18 cellular contexts compared by ENCODE assay signal in the genomic region with DNA sequence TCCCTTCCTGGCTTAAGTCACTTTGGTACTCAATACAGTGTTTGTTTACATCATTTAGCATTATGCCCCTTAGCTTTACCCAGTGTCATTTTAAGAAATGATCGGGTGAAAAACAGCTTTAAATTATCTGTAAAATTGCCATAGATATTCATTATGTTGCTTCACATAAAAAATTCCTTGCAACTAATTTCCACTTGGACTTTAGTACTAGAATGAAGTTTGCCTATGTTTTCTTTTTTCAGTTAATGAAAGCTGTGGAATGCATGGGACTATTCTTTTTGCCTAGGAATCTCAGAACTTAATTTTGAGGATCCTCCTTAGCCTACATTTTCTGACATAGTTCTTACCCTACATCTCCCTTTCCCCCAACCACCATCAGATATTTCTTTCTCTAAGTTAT. TPM values are rescaled to one million over a fixed set of nuclear protein-coding genes. Genes with fewer than 3 reads are reported as not detected.
A peak's percentile ranks its signal among the peaks of the same experiment; 100 is the strongest.
DNase-seq lines count a peak whose midpoint lies in the region; ATAC-seq and TF ChIP-seq lines count a peak whose summit lies in the region.
"Had no signal": no experiment of that assay in that cellular context is flagged by ENCODE, and none has a peak within 500 bp of the region (broad histone marks: within the 10 kb centered on the region; RNA-seq: fewer than 3 reads in every experiment).

No MANE protein-coding gene starts in this region.

- H3K27me3 Mint-ChIP-seq in Calu3 (ENCODE audit: unreplicated experiment) (no peaks in the 10 kb centered on the region), T-helper 17 cell (no peaks in the 10 kb centered on the region), progenitor cell of endocrine pancreas (no peaks in the 10 kb centered on the region)
- H3K27me3 Mint-ChIP-seq: CD8-positive, alpha-beta memory T cell had no signal

- H3K27ac Mint-ChIP-seq in Calu3 (ENCODE audit: unreplicated experiment) (peak overlapping the region; percentile 95), T-helper 17 cell (peak overlapping the region; percentile 32), progenitor cell of endocrine pancreas (peak overlapping the region; percentile 78)
- H3K27ac Mint-ChIP-seq: H9 had no signal

- peaks cover 56% of the 10 kb centered on the region for H3K4me1 ChIP-seq in foreskin keratinocyte
- H3K4me1 ChIP-seq in right cardiac atrium (ENCODE audit: control insufficient read depth, insufficient read depth, low read length) = no peaks in the 10 kb centered on the region
- no peaks in the 10 kb centered on the region for H3K4me1 ChIP-seq in spleen
- H3K4me1 ChIP-seq: BLaER1 had no signal

- H3K36me3 ChIP-seq in spleen = no peaks in the 10 kb centered on the region
- H3K36me3 ChIP-seq: BLaER1 had no signal

- TF ChIP-seq POLR2A in spleen (IDR thresholded peaks at IDR 0.05) = no peak

- H3K4me3 Mint-ChIP-seq in Calu3 (ENCODE audit: low read depth, unreplicated experiment) = peak overlapping the region; percentile 66
- no peak overlapping the region for H3K4me3 Mint-ChIP-seq in T-helper 17 cell
- peak overlapping the region; percentile 13 for H3K4me3 Mint-ChIP-seq in progenitor cell of endocrine pancreas (ENCODE audit: low read depth)
- H3K4me3 Mint-ChIP-seq: CD8-positive, alpha-beta memory T cell; H9 had no signal

- DNase-seq in Calu3 (no peak), T-helper 17 cell (no peak), foreskin keratinocyte (no peak), progenitor cell of endocrine pancreas (ENCODE audit: low spot score, unreplicated experiment) (no peak), right cardiac atrium (no peak), spleen (no peak), GM19238 (ENCODE audit: insufficient read length, low spot score) (no peak)
- DNase-seq: CD8-positive, alpha-beta memory T cell; DMS 273 treated with DMSO at 0.1 percent for 48 hours; H9; NCI-H1092 treated with DMSO at 0.1 percent for 48 hours; NCI-H1694 treated with DMSO at 0.1 percent for 48 hours; NCI-H345; NCI-H526 treated with DMSO at 0.1 percent for 48 hours had no signal

- CTCF ChIA-PET in Calu3 (lab: Charles Lee) = interaction anchor here (0.5 to 2.4 kb wide), 8 partner anchors 16 to 586 kb away, joined by 3 to 13 read pairs (median 5); no protein-coding TSS in a partner anchor

- 66% methylated on average over 1 of the region's 1 CpG for WGBS in right cardiac atrium
- WGBS in spleen, 5 donors = 78 to 93% (median 85%) methylated on average over 1 of the region's 1 CpG

- TSS peak; percentile 74 for BruUV-seq in Calu3 (replicated peaks; lab: Mats Ljungman, UMichigan)

- intact Hi-C loops in Calu3 (cut with micrococcal nuclease; ENCODE audit: unreplicated experiment) (no loop called here), right cardiac atrium (cut with DNase I) (no loop called here), spleen (cut with DNase I; ENCODE audit: low total_unique reads) (no loop called here)

- H3K4me3 ChIP-seq in right cardiac atrium (ENCODE audit: low read length) (no peak overlapping the region), spleen (no peak overlapping the region)
- H3K4me3 ChIP-seq: BLaER1, K562, SK-N-MC had no signal

- ATAC-seq in T-helper 17 cell = no peak
- no peak for ATAC-seq in foreskin keratinocyte
- no peak for ATAC-seq in right cardiac atrium
- no peak for ATAC-seq in HG03439 (IDR thresholded peaks at IDR 0.05; ENCODE audit: unreplicated experiment)
- ATAC-seq: K562 had no signal

- H3K27ac ChIP-seq in foreskin keratinocyte (peak overlapping the region; percentile 49), right cardiac atrium (ENCODE audit: low read length) (no peak overlapping the region), spleen (no peak overlapping the region)
- H3K27ac ChIP-seq: BLaER1, SK-N-MC had no signal

- no peak for TF ChIP-seq CTCF in Calu3 (IDR thresholded peaks at IDR 0.05; ENCODE audit: unreplicated experiment)
- TF ChIP-seq CTCF in foreskin keratinocyte (conservative IDR thresholded peaks at IDR 0.05) = no peak
- TF ChIP-seq CTCF in progenitor cell of endocrine pancreas (IDR thresholded peaks at IDR 0.05; ENCODE audit: unreplicated experiment) = no peak
- TF ChIP-seq CTCF in spleen (IDR thresholded peaks at IDR 0.05 in 8 of 11, conservative IDR thresholded peaks at IDR 0.05 in 3 of 11) = no peak

- peaks cover 80% of the 10 kb centered on the region for H3K4me1 Mint-ChIP-seq in Calu3 (ENCODE audit: low read depth, unreplicated experiment)
- H3K4me1 Mint-ChIP-seq in T-helper 17 cell = peaks cover 12% of the 10 kb centered on the region
- peaks cover 47% of the 10 kb centered on the region for H3K4me1 Mint-ChIP-seq in progenitor cell of endocrine pancreas (ENCODE audit: low read depth)

- H3K9me3 ChIP-seq in T-helper 17 cell (ENCODE audit: control insufficient read depth, low read length, poor library complexity, severe bottlenecking) = no peaks in the 10 kb centered on the region
- H3K9me3 ChIP-seq in right cardiac atrium (ENCODE audit: control insufficient read depth, low read length) = no peaks in the 10 kb centered on the region
- no peaks in the 10 kb centered on the region for H3K9me3 ChIP-seq in spleen

- H3K9me3 Mint-ChIP-seq in Calu3 (ENCODE audit: low read depth, unreplicated experiment) = no peaks in the 10 kb centered on the region
- H3K9me3 Mint-ChIP-seq in progenitor cell of endocrine pancreas (ENCODE audit: low read depth) = peaks cover 4% of the 10 kb centered on the region
- H3K9me3 Mint-ChIP-seq: CD8-positive, alpha-beta memory T cell; H9 had no signal

- H3K27me3 ChIP-seq in foreskin keratinocyte (no peaks in the 10 kb centered on the region), right cardiac atrium (ENCODE audit: control insufficient read depth, insufficient read depth) (no peaks in the 10 kb centered on the region), spleen (replicated peaks in 1 of 7) (peaks cover 0 to 7% (median 0%) of the 10 kb centered on the region in 7 donors)
- H3K27me3 ChIP-seq: BLaER1 had no signal

- H3K36me3 Mint-ChIP-seq in Calu3 (ENCODE audit: insufficient read depth, unreplicated experiment) = peaks cover 36% of the 10 kb centered on the region
- no peaks in the 10 kb centered on the region for H3K36me3 Mint-ChIP-seq in T-helper 17 cell (ENCODE audit: low read depth)
- peaks cover 3% of the 10 kb centered on the region for H3K36me3 Mint-ChIP-seq in progenitor cell of endocrine pancreas (ENCODE audit: insufficient read depth)

RNA-seq across cellular contexts. Expression of gene CCNL1, which starts 38.4 kb away (rescaled TPM):
- total RNA-seq in Calu3 (2022) = 291 and 303 TPM in 2 replicates
- total RNA-seq in T-helper 17 cell = 1,000 to 10,000 TPM; 1,190 to 1,257 TPM
- 59.0 and 65.0 TPM in 2 replicates for total RNA-seq in foreskin keratinocyte
- 21.4 and 23.7 TPM in 2 replicates for polyA plus RNA-seq in foreskin keratinocyte
- total RNA-seq in progenitor cell of endocrine pancreas = 155 and 157 TPM in 2 replicates
- 10 to 100 TPM; 30.1 to 60.6 (median 41.2) TPM for total RNA-seq in right cardiac atrium
- polyA plus RNA-seq in right cardiac atrium = 39.4 TPM
- total RNA-seq in spleen = 100 to 1,000 TPM; 187 to 405 (median 247) TPM
- 100 to 1,000 TPM in 2 of 3 donors, 10 to 100 TPM in 1; 76.9 to 168 (median 115) TPM for polyA plus RNA-seq in spleen

Comparison
In these comparisons a context has a peak if more than half of its experiments do, and no peak if none do; other contexts are left out.
1. H3K27ac Mint-ChIP-seq: peak in every context shown above with its lines; median percentile 95 in Calu3; 78 in progenitor cell of endocrine pancreas; 32 in T-helper 17 cell.